8 cellular contexts compared by ENCODE assay signal in genomic region chr2:224948859-224949258, GRCh38.
DNase-seq lines count a peak whose midpoint lies in the region; ATAC-seq and TF ChIP-seq lines count a peak whose summit lies in the region.

No MANE protein-coding gene starts in this region.

- H3K27me3 ChIP-seq in right atrium auricular region (no peaks in the 10 kb centered on the region), thoracic aorta (replicated peaks; ENCODE audit: insufficient read depth) (no peaks in the 10 kb centered on the region)

- H3K4me1 ChIP-seq in right atrium auricular region = peaks cover 0 to 13% of the 10 kb centered on the region in 2 donors
- peaks cover 8 to 33% of the 10 kb centered on the region in 2 donors for H3K4me1 ChIP-seq in thoracic aorta (ENCODE audit: control insufficient read depth in 1 of 2, low read depth in 2 of 2)

- H3K9me3 ChIP-seq in right atrium auricular region (no peaks in the 10 kb centered on the region), thoracic aorta (no peaks in the 10 kb centered on the region)

- no peak for DNase-seq in Right ventricle myocardium superior
- no peak for DNase-seq in right atrium auricular region (ENCODE audit: low spot score)
- DNase-seq in SIG-M5 (lab: John Stamatoyannopoulos, UW) = peak; percentile 93
- peak; percentile 59 for DNase-seq in epithelial cell of esophagus (ENCODE audit: low read depth)
- DNase-seq in thoracic aorta (ENCODE audit: low spot score) = no peak
- no peak for DNase-seq in NCI-H510A treated with DMSO at 0.1 percent for 48 hours (lab: John Stamatoyannopoulos, UW)
- no peak for DNase-seq in NCI-H1092 treated with DMSO at 0.1 percent for 48 hours (lab: John Stamatoyannopoulos, UW)
- DNase-seq in T-helper 9 cell = no peak

- H3K27ac ChIP-seq in right atrium auricular region = no peak overlapping the region
- peak overlapping the region in 1 of 2 donors; percentile 3 for H3K27ac ChIP-seq in thoracic aorta

- TF ChIP-seq CTCF in right atrium auricular region (IDR thresholded peaks at IDR 0.05) (no peak), epithelial cell of esophagus (IDR thresholded peaks at IDR 0.05; ENCODE audit: insufficient read depth, low read depth, low read length, missing control alignments) (no peak), thoracic aorta (IDR thresholded peaks at IDR 0.05) (no peak)

- H3K4me3 ChIP-seq in right atrium auricular region (no peak overlapping the region), epithelial cell of esophagus (ENCODE audit: low read length) (no peak overlapping the region), thoracic aorta (no peak overlapping the region)

- ATAC-seq in Right ventricle myocardium superior (ENCODE audit: poor library complexity) = peak; percentile 36
- ATAC-seq in thoracic aorta (ENCODE audit: insufficient number of reproducible peaks, low FRiP score, low read depth) = peak; percentile 17

- H3K36me3 ChIP-seq in right atrium auricular region = no peaks in the 10 kb centered on the region
- no peaks in the 10 kb centered on the region for H3K36me3 ChIP-seq in thoracic aorta

- intact Hi-C loops in Right ventricle myocardium superior (cut with DNase I) = no loop called here

Comparison
In these comparisons a context has a peak if more than half of its experiments do, and no peak if none do; other contexts are left out.
1. DNase-seq: peak in SIG-M5 (single experiment) and epithelial cell of esophagus (single experiment); none in Right ventricle myocardium superior (single experiment), right atrium auricular region (single experiment), thoracic aorta (single experiment), NCI-H510A treated with DMSO at 0.1 percent for 48 hours (single experiment), NCI-H1092 treated with DMSO at 0.1 percent for 48 hours (single experiment) and T-helper 9 cell (single experiment).